19 cellular contexts compared by ENCODE assay signal in genomic region chr9:103364753-103365152, GRCh38.
A peak's percentile ranks its signal among the peaks of the same experiment; 100 is the strongest.
DNase-seq lines count a peak whose midpoint lies in the region; ATAC-seq and TF ChIP-seq lines count a peak whose summit lies in the region.
"Had no signal": no experiment of that assay in that cellular context is flagged by ENCODE, and none has a peak within 500 bp of the region (broad histone marks: within the 10 kb centered on the region; RNA-seq: fewer than 3 reads in every experiment).

No MANE protein-coding gene starts in this region.

- intact Hi-C loops in sigmoid colon (cut with DNase I), result no loop called here
- intact Hi-C loops in stomach (cut with DNase I; ENCODE audit: low total_unique reads), result no loop called here

- H3K36me3 ChIP-seq in brain microvascular endothelial cell (replicated peaks) (no peaks in the 10 kb centered on the region), sigmoid colon (no peaks in the 10 kb centered on the region), stomach (no peaks in the 10 kb centered on the region)
- H3K36me3 ChIP-seq: left ventricle myocardium inferior, uterus had no signal

- H3K9me3 ChIP-seq in sigmoid colon, result no peaks in the 10 kb centered on the region
- peaks cover 0 to 3% (median 0%) of the 10 kb centered on the region in 4 donors for H3K9me3 ChIP-seq in stomach
- H3K9me3 ChIP-seq: left ventricle myocardium inferior, uterus had no signal

- H3K4me3 ChIP-seq in brain microvascular endothelial cell (ENCODE audit: low read depth, low read length), result no peak overlapping the region
- no peak overlapping the region for H3K4me3 ChIP-seq in sigmoid colon
- H3K4me3 ChIP-seq in stomach, result no peak overlapping the region
- H3K4me3 ChIP-seq: hepatocyte, left ventricle myocardium inferior, uterus had no signal

- in situ Hi-C loops in ACHN (cut with HindIII; ENCODE audit: low pct_ligation_motif_present, low pct_unique_long_range_greater_than_20kb, low sequenced_read_pairs) (no loop called here), brain microvascular endothelial cell (cut with HindIII; ENCODE audit: low pct_ligation_motif_present, low sequenced_read_pairs) (no loop called here)

- no peak for ATAC-seq in GM19467 (IDR thresholded peaks at IDR 0.05; ENCODE audit: unreplicated experiment)
- ATAC-seq: naive thymus-derived CD8-positive, alpha-beta T cell had no signal

- no peak overlapping the region for H3K27ac ChIP-seq in brain microvascular endothelial cell
- no peak overlapping the region for H3K27ac ChIP-seq in sigmoid colon
- no peak overlapping the region for H3K27ac ChIP-seq in stomach
- H3K27ac ChIP-seq: hepatocyte, left ventricle myocardium inferior, uterus, VCaP had no signal

- H3K27me3 ChIP-seq in brain microvascular endothelial cell (replicated peaks), result no peaks in the 10 kb centered on the region
- no peaks in the 10 kb centered on the region for H3K27me3 ChIP-seq in sigmoid colon
- H3K27me3 ChIP-seq in stomach, result no peaks in the 10 kb centered on the region
- H3K27me3 ChIP-seq: hepatocyte, uterus had no signal

- no peak for TF ChIP-seq POLR2A in sigmoid colon (IDR thresholded peaks at IDR 0.05)
- no peak for TF ChIP-seq POLR2A in stomach (IDR thresholded peaks at IDR 0.05)

- 70 to 72% methylated on average over 2 of the region's 2 CpGs for WGBS in sigmoid colon, 2 donors
- 59 to 72% (median 62%) methylated on average over 2 of the region's 2 CpGs for WGBS in stomach, 5 donors

- DNase-seq in ACHN, result peak; percentile 86
- peak; percentile 1 for DNase-seq in LHCN-M2 (ENCODE audit: low read depth)
- peak; percentile 95 for DNase-seq in brain microvascular endothelial cell
- DNase-seq in kidney glomerular epithelial cell (lab: John Stamatoyannopoulos, UW), result peak; percentile 90
- no peak for DNase-seq in sigmoid colon
- DNase-seq in stimulated activated CD4-positive, alpha-beta T cell treated with anti-CD3 and anti-CD28 coated beads, Interleukin-1b, Interleukin-23, amount 100 ng/mL, for 48 hours, result no peak
- no peak for DNase-seq in stomach
- DNase-seq: activated naive CD4-positive, alpha-beta T cell; cerebellar nuclear complex; COR-L47; left ventricle myocardium inferior; naive thymus-derived CD8-positive, alpha-beta T cell; NCI-H1092; NCI-H2171; stimulated activated CD4-positive, alpha-beta T cell treated with anti-CD3 and anti-CD28 coated beads, Interleukin-4, amount 100 ng/mL, for 24 hours; uterus had no signal

- TF ChIP-seq EP300 in sigmoid colon (IDR thresholded peaks at IDR 0.05) (no peak), stomach (IDR thresholded peaks at IDR 0.05) (no peak)

- H3K4me1 ChIP-seq in sigmoid colon, result no peaks in the 10 kb centered on the region
- H3K4me1 ChIP-seq in stomach, result no peaks in the 10 kb centered on the region
- H3K4me1 ChIP-seq: left ventricle myocardium inferior, uterus had no signal

- TF ChIP-seq CTCF in brain microvascular endothelial cell (IDR thresholded peaks at IDR 0.05; ENCODE audit: low read depth, low read length, missing control alignments), result no peak
- no peak for TF ChIP-seq CTCF in sigmoid colon (IDR thresholded peaks at IDR 0.05)
- no peak for TF ChIP-seq CTCF in stomach (IDR thresholded peaks at IDR 0.05)

Comparison
In these comparisons a context has a peak if more than half of its experiments do, and no peak if none do; other contexts are left out.
1. DNase-seq: peak in ACHN (single experiment), LHCN-M2 (single experiment), brain microvascular endothelial cell (single experiment) and kidney glomerular epithelial cell (single experiment); none in sigmoid colon (single experiment), stimulated activated CD4-positive, alpha-beta T cell treated with anti-CD3 and anti-CD28 coated beads, Interleukin-1b, Interleukin-23, amount 100 ng/mL, for 48 hours (single experiment) and stomach (single experiment).